20 cellular contexts compared by ENCODE assay signal in genomic region chr12:106089935-106090334, GRCh38. TPM values are rescaled to one million over a fixed set of nuclear protein-coding genes. Genes with fewer than 3 reads are reported as not detected.
DNase-seq lines count a peak whose midpoint lies in the region; ATAC-seq, FAIRE-seq and TF ChIP-seq lines count a peak whose summit lies in the region.
"Had no signal": no experiment of that assay in that cellular context is flagged by ENCODE, and none has a peak within 500 bp of the region (broad histone marks: within the 10 kb centered on the region; RNA-seq: fewer than 3 reads in every experiment).

No MANE protein-coding gene starts in this region.

- 71 to 77% methylated on average over 3 of the region's 3 CpGs for WGBS in heart right ventricle, 2 donors
- 50 to 74% methylated on average over 3 of the region's 3 CpGs for WGBS in tibial nerve, 2 donors
- WGBS in HepG2 (ENCODE audit: low lambda C conversion rate) = 67% methylated on average over 1 of the region's 3 CpGs

- H3K4me3 ChIP-seq in astrocyte (ENCODE audit: insufficient read depth, low read depth, low read length) (no peak overlapping the region), heart right ventricle (no peak overlapping the region), tibial nerve (no peak overlapping the region), HepG2 (replicated peaks in 1 of 3; ENCODE audit: insufficient read depth in 1 of 3, low read depth in 2 of 3, low read length in 3 of 3) (no peak overlapping the region)

- TF ChIP-seq RAD21 in HepG2 (CRISPR knock-in tag; IDR thresholded peaks at IDR 0.05) = no peak

- in situ Hi-C loops in HepG2 (cut with HindIII; ENCODE audit: extremely low pct_ligation_motif_present, low pct_unique_long_range_greater_than_20kb) = loop anchor here (10.0 kb wide), 2 partner anchors 45 to 195 kb away; partner anchors contain the start of gene NUAK1

- BruUV-seq in HepG2 (replicated peaks; lab: Mats Ljungman, UMichigan) = no TSS peak

- TF ChIP-seq POLR2A in tibial nerve (IDR thresholded peaks at IDR 0.05) (no peak), HepG2 (IDR thresholded peaks at IDR 0.05; ENCODE audit: insufficient read depth in 1 of 2, low read depth in 2 of 2, low read length in 2 of 2) (no peak)

- intact Hi-C loops in heart right ventricle (cut with DNase I) (loop anchor here in 2 of 10 donors (5.0 to 10.0 kb wide), 2 partner anchors 45 to 47 kb away; partner anchors contain the start of gene NUAK1 (in 2 of the 2)), HepG2 (cut with micrococcal nuclease; ENCODE audit: unreplicated experiment) (no loop called here)

- H4K20me1 ChIP-seq in astrocyte (ENCODE audit: insufficient read depth, low read length) (no peaks in the 10 kb centered on the region), HepG2 (ENCODE audit: insufficient read depth, low read length) (no peaks in the 10 kb centered on the region)

- H3K36me3 Mint-ChIP-seq in astrocyte (ENCODE audit: low read depth, unreplicated experiment) (peaks cover 53% of the 10 kb centered on the region), progenitor cell of endocrine pancreas (ENCODE audit: insufficient read depth) (no peaks in the 10 kb centered on the region)
- H3K36me3 Mint-ChIP-seq in activated T-cell treated with anti-CD3 and anti-CD28 coated beads, Interleukin-2, amount 50 U/mL, for 4 hours (ENCODE audit: insufficient read depth) = no peaks in the 10 kb centered on the region
- H3K36me3 Mint-ChIP-seq: naive B cell; stimulated activated memory B cell treated with anti-CD40 and anti-IgM and Interleukin-4, amounts not matched to agents 10 μg/mL and 1 μg/mL and 100 μg/mL, for 72 hours had no signal

- H3K4me2 ChIP-seq in astrocyte (ENCODE audit: low read length) (peak overlapping the region; percentile 63), HepG2 (ENCODE audit: low read depth, low read length) (no peak overlapping the region)

- no peak for FAIRE-seq in astrocyte (lab: Jason Lieb, UNC)
- no peak for FAIRE-seq in HepG2 (lab: Jason Lieb, UNC)
- FAIRE-seq: endometrium had no signal

- H3K9ac ChIP-seq in astrocyte (ENCODE audit: low read length) (peak overlapping the region; percentile 67), HepG2 (ENCODE audit: insufficient read depth, low read depth, low read length) (no peak overlapping the region)

- H3K9me3 ChIP-seq in astrocyte (ENCODE audit: insufficient read depth, low read depth, low read length) (no peaks in the 10 kb centered on the region), heart right ventricle (no peaks in the 10 kb centered on the region), tibial nerve (no peaks in the 10 kb centered on the region), HepG2 (ENCODE audit: low read length) (no peaks in the 10 kb centered on the region)

- peaks cover 2% of the 10 kb centered on the region for H3K36me3 ChIP-seq in astrocyte (ENCODE audit: insufficient read depth, low read length)
- peaks cover 0 to 37% (median 0%) of the 10 kb centered on the region in 9 donors for H3K36me3 ChIP-seq in heart right ventricle
- no peaks in the 10 kb centered on the region for H3K36me3 ChIP-seq in tibial nerve
- no peaks in the 10 kb centered on the region for H3K36me3 ChIP-seq in HepG2 (replicated peaks in 1 of 2; ENCODE audit: control insufficient read depth in 1 of 2, insufficient read depth in 2 of 2, low read length in 2 of 2)

- H3K4me1 ChIP-seq in astrocyte (ENCODE audit: insufficient read depth, low read length) = peaks cover 38% of the 10 kb centered on the region
- H3K4me1 ChIP-seq in heart right ventricle = peaks cover 32 to 81% (median 66%) of the 10 kb centered on the region in 9 donors
- peaks cover 0 to 79% (median 21%) of the 10 kb centered on the region in 4 donors for H3K4me1 ChIP-seq in tibial nerve
- H3K4me1 ChIP-seq in HepG2 (ENCODE audit: insufficient read depth, low read length) = peaks cover 19% of the 10 kb centered on the region

- no peaks in the 10 kb centered on the region for H3K27me3 Mint-ChIP-seq in astrocyte (ENCODE audit: low read depth, unreplicated experiment)
- H3K27me3 Mint-ChIP-seq in progenitor cell of endocrine pancreas = peaks cover 1% of the 10 kb centered on the region
- H3K27me3 Mint-ChIP-seq in activated T-cell treated with anti-CD3 and anti-CD28 coated beads, Interleukin-2, amount 50 U/mL, for 4 hours (ENCODE audit: low read depth) = peaks cover 3% of the 10 kb centered on the region

- no peak for TF ChIP-seq CTCF in astrocyte (IDR thresholded peaks at IDR 0.05; ENCODE audit: insufficient read depth, low read depth, low read length)
- TF ChIP-seq CTCF in heart right ventricle (IDR thresholded peaks at IDR 0.05) = no peak
- no peak for TF ChIP-seq CTCF in progenitor cell of endocrine pancreas (IDR thresholded peaks at IDR 0.05; ENCODE audit: unreplicated experiment)
- no peak for TF ChIP-seq CTCF in tibial nerve (IDR thresholded peaks at IDR 0.05)
- TF ChIP-seq CTCF in HepG2 (CRISPR knock-in tag; IDR thresholded peaks at IDR 0.05) = no peak

- POLR2A ChIA-PET in HepG2 (lab: Yijun Ruan, JAX) = no interaction called here

- H3K27me3 ChIP-seq in astrocyte (ENCODE audit: insufficient read depth, low read length) (no peaks in the 10 kb centered on the region), heart right ventricle (no peaks in the 10 kb centered on the region), tibial nerve (no peaks in the 10 kb centered on the region), HepG2 (ENCODE audit: control insufficient read depth in 1 of 2, insufficient read depth in 2 of 2, low read length in 2 of 2) (no peaks in the 10 kb centered on the region)

- no peak overlapping the region for H2AFZ ChIP-seq in astrocyte (ENCODE audit: low read depth, low read length)
- H2AFZ ChIP-seq in HepG2 (ENCODE audit: low read length) = no peak overlapping the region

- peaks cover 50% of the 10 kb centered on the region for H3K79me2 ChIP-seq in astrocyte (ENCODE audit: insufficient read depth, low read length)
- no peaks in the 10 kb centered on the region for H3K79me2 ChIP-seq in HepG2 (ENCODE audit: insufficient read depth, low read length)

- peak in 5 of 8 donors; percentile 1 to 27 (median 8) for ATAC-seq in heart right ventricle
- no peak for ATAC-seq in HepG2
- ATAC-seq in activated T-cell treated with anti-CD3 and anti-CD28 coated beads, Interleukin-2, amount 50 U/mL, for 4 hours = no peak
- ATAC-seq: activated CD8-positive, alpha-beta T cell treated with anti-CD3 and anti-CD28 coated beads for 36 hours; stimulated activated memory B cell treated with anti-CD40 and anti-IgM and Interleukin-4, amounts not matched to agents 10 μg/mL and 1 μg/mL and 100 μg/mL, for 72 hours had no signal

- TF ChIP-seq EP300 in tibial nerve (IDR thresholded peaks at IDR 0.05) (peak in 1 of 2 donors; percentile 62), HepG2 (IDR thresholded peaks at IDR 0.05; ENCODE audit: low read depth in 2 of 2, low read length in 2 of 2) (no peak), HepG2 (CRISPR knock-in tag; IDR thresholded peaks at IDR 0.05; ENCODE audit: borderline replicate concordance) (no peak)

- CTCF ChIA-PET in HepG2 (lab: Yijun Ruan, JAX; ENCODE audit: low intra/inter-chr PET ratio, low total read pairs) = no interaction called here

- H3K9me3 Mint-ChIP-seq in astrocyte (ENCODE audit: unreplicated experiment) (no peaks in the 10 kb centered on the region), progenitor cell of endocrine pancreas (ENCODE audit: low read depth) (no peaks in the 10 kb centered on the region)
- H3K9me3 Mint-ChIP-seq in activated T-cell treated with anti-CD3 and anti-CD28 coated beads, Interleukin-2, amount 50 U/mL, for 4 hours = no peaks in the 10 kb centered on the region
- H3K9me3 Mint-ChIP-seq: activated CD8-positive, alpha-beta T cell treated with anti-CD3 and anti-CD28 coated beads for 36 hours; stimulated activated memory B cell treated with anti-CD40 and anti-IgM and Interleukin-4, amounts not matched to agents 10 μg/mL and 1 μg/mL and 100 μg/mL, for 72 hours; T-helper 1 cell treated with Interleukin-12 subunit alpha and Interleukin-12 subunit beta and Interleukin-4 antibody, amounts not matched to agents 30 μg/mL and 1 μg/mL, for 36 hours had no signal

- DNase-seq in astrocyte (ENCODE audit: low read depth) (no peak), heart right ventricle (no peak), progenitor cell of endocrine pancreas (ENCODE audit: low spot score, unreplicated experiment) (no peak), tibial nerve (ENCODE audit: low spot score in 2 of 2) (no peak), HepG2 (ENCODE audit: low spot score) (no peak), C1 segment of cervical spinal cord (lab: John Stamatoyannopoulos, UW) (no peak)
- DNase-seq in activated effector memory CD4-positive, alpha-beta T cell treated with Interleukin-2 at 50 U/mL for 16 hours = no peak
- no peak for DNase-seq in activated T-cell treated with anti-CD3 and anti-CD28 coated beads, Interleukin-2, amount 50 U/mL, for 4 hours
- DNase-seq: activated CD8-positive, alpha-beta T cell treated with anti-CD3 and anti-CD28 coated beads for 36 hours; cerebellar nuclear complex; COR-L47; EL; foreskin melanocyte; naive B cell; NCI-H187; NCI-H524 had no signal

- peak overlapping the region; percentile 34 for H3K4me3 Mint-ChIP-seq in astrocyte (ENCODE audit: unreplicated experiment)
- no peak overlapping the region for H3K4me3 Mint-ChIP-seq in progenitor cell of endocrine pancreas (ENCODE audit: low read depth)
- no peak overlapping the region for H3K4me3 Mint-ChIP-seq in activated T-cell treated with anti-CD3 and anti-CD28 coated beads, Interleukin-2, amount 50 U/mL, for 4 hours
- H3K4me3 Mint-ChIP-seq: activated CD8-positive, alpha-beta T cell treated with anti-CD3 and anti-CD28 coated beads for 36 hours; naive B cell; stimulated activated memory B cell treated with anti-CD40 and anti-IgM and Interleukin-4, amounts not matched to agents 10 μg/mL and 1 μg/mL and 100 μg/mL, for 72 hours; T-helper 1 cell treated with Interleukin-12 subunit alpha and Interleukin-12 subunit beta and Interleukin-4 antibody, amounts not matched to agents 30 μg/mL and 1 μg/mL, for 36 hours had no signal

- H3K27ac ChIP-seq in astrocyte (ENCODE audit: low read depth, low read length) (peak overlapping the region; percentile 91), heart right ventricle (peak overlapping the region; percentile 71 to 93 (median 86)), tibial nerve (peak overlapping the region; percentile 35 to 86 (median 66)), HepG2 (ENCODE audit: extremely low read length, insufficient read depth, low read length) (no peak overlapping the region)
- H3K27ac ChIP-seq: VCaP had no signal

- H3K27ac Mint-ChIP-seq in astrocyte (ENCODE audit: unreplicated experiment) = peak overlapping the region; percentile 26
- H3K27ac Mint-ChIP-seq in progenitor cell of endocrine pancreas = peak overlapping the region; percentile 41
- H3K27ac Mint-ChIP-seq: activated CD8-positive, alpha-beta T cell treated with anti-CD3 and anti-CD28 coated beads for 36 hours; stimulated activated memory B cell treated with anti-CD40 and anti-IgM and Interleukin-4, amounts not matched to agents 10 μg/mL and 1 μg/mL and 100 μg/mL, for 72 hours; T-helper 1 cell treated with Interleukin-12 subunit alpha and Interleukin-12 subunit beta and Interleukin-4 antibody, amounts not matched to agents 30 μg/mL and 1 μg/mL, for 36 hours had no signal

- H3K4me1 Mint-ChIP-seq in astrocyte (ENCODE audit: low read depth, unreplicated experiment) (peaks cover 54% of the 10 kb centered on the region), progenitor cell of endocrine pancreas (ENCODE audit: low read depth) (peaks cover 6% of the 10 kb centered on the region)
- H3K4me1 Mint-ChIP-seq in activated T-cell treated with anti-CD3 and anti-CD28 coated beads, Interleukin-2, amount 50 U/mL, for 4 hours (ENCODE audit: low read depth) = no peaks in the 10 kb centered on the region
- H3K4me1 Mint-ChIP-seq: naive B cell; stimulated activated memory B cell treated with anti-CD40 and anti-IgM and Interleukin-4, amounts not matched to agents 10 μg/mL and 1 μg/mL and 100 μg/mL, for 72 hours had no signal

RNA-seq across cellular contexts. Expression of gene NUAK1, which starts 48.8 kb away (rescaled TPM):
- total RNA-seq in astrocyte (94.0 and 96.1 TPM in 2 replicates), heart right ventricle (10 to 100 TPM; 37.0 to 59.0 (median 47.6) TPM), progenitor cell of endocrine pancreas (7.6 and 9.7 TPM in 2 replicates), tibial nerve (10 to 100 TPM; 32.0 to 47.9 (median 33.5) TPM), HepG2 (2016; rRNA removed; fragmentation: Illumina TruSeq; extraction: Trizol) (1.9 and 2.0 TPM in 2 replicates)
- polyA plus RNA-seq in heart right ventricle (10 to 100 TPM in 1 of 2 donors, 1 to 10 TPM in 1; 9.8 to 10.8 TPM), HepG2 (2011; rRNA removed) (0.74 and 1.7 TPM in 2 replicates)
- total RNA-seq in HepG2 (2016; cell fraction: cytosol; rRNA removed; fragmentation: Illumina TruSeq; extraction: Trizol; ENCODE audit: low read depth) = 0.20 and 1.1 TPM in 2 replicates
- total RNA-seq in HepG2 (2016; cell fraction: insoluble cytoplasmic fraction; rRNA removed; fragmentation: Illumina TruSeq; extraction: Trizol) = 1.7 and 2.1 TPM in 2 replicates
- total RNA-seq in HepG2 (2016; cell fraction: membrane; rRNA removed; fragmentation: Illumina TruSeq; extraction: Trizol) = 1.1 and 1.8 TPM in 2 replicates
- total RNA-seq in HepG2 (2016; cell fraction: nucleus; rRNA removed; fragmentation: Illumina TruSeq; extraction: Trizol) = 1.8 and 1.9 TPM in 2 replicates
- polyA plus RNA-seq in HepG2 (2011; cell fraction: cytosol; rRNA removed) = 0.79 and 1.2 TPM in 2 replicates
- 0.69 and 1.3 TPM in 2 replicates for polyA plus RNA-seq in HepG2 (2011; cell fraction: nucleus; rRNA removed)
- polyA plus RNA-seq in HepG2 (2012) = 0.40 and 1.4 TPM in 2 replicates
- polyA plus RNA-seq in HepG2 (2016; cell fraction: cytosol; fragmentation: Illumina TruSeq; extraction: Trizol; ENCODE audit: low read depth) = 0.08 and 0.11 TPM in 2 replicates
- polyA plus RNA-seq in HepG2 (2016; cell fraction: insoluble cytoplasmic fraction; fragmentation: Illumina TruSeq; extraction: Trizol; ENCODE audit: low read depth) = 1.7 TPM in 2 replicates
- 0.32 and 0.37 TPM in 2 replicates for polyA plus RNA-seq in HepG2 (2016; cell fraction: membrane; fragmentation: Illumina TruSeq; extraction: Trizol; ENCODE audit: low read depth)
- 1.9 TPM in 2 replicates for polyA plus RNA-seq in HepG2 (2016; cell fraction: nucleus; fragmentation: Illumina TruSeq; extraction: Trizol; ENCODE audit: insufficient read depth, low read depth)
- 2.5 and 4.9 TPM in 2 replicates for polyA minus RNA-seq in HepG2 (2011; rRNA and poly(A)+ RNA removed; ENCODE audit: low replicate concordance)
- polyA minus RNA-seq in HepG2 (2011; cell fraction: cytosol; rRNA and poly(A)+ RNA removed) = 0.89 and 1.6 TPM in 2 replicates
- polyA minus RNA-seq in HepG2 (2011; cell fraction: nucleus; rRNA and poly(A)+ RNA removed) = 1.6 and 2.3 TPM in 2 replicates
- total RNA-seq in activated T-cell treated with anti-CD3 and anti-CD28 coated beads, Interleukin-2, amount 50 U/mL, for 4 hours = under 1 TPM in 2 of 3 donors, not detected in 1; 0.03 to 0.05 TPM
- total RNA-seq: activated CD8-positive, alpha-beta T cell treated with anti-CD3 and anti-CD28 coated beads for 36 hours had no signal

Comparison
In these comparisons a context has a peak if more than half of its experiments do, and no peak if none do; other contexts are left out.
1. ATAC-seq: peak in heart right ventricle (5 of 8); none in HepG2 (single experiment) and activated T-cell treated with anti-CD3 and anti-CD28 coated beads, Interleukin-2, amount 50 U/mL, for 4 hours (0 of 2).